18 cellular contexts compared by ENCODE assay signal in genomic region chr11:4118107-4118506, GRCh38. TPM values are rescaled to one million over a fixed set of nuclear protein-coding genes. Genes with fewer than 3 reads are reported as not detected.
DNase-seq lines count a peak whose midpoint lies in the region; ATAC-seq, FAIRE-seq and TF ChIP-seq lines count a peak whose summit lies in the region.
"Had no signal": no experiment of that assay in that cellular context is flagged by ENCODE, and none has a peak within 500 bp of the region (broad histone marks: within the 10 kb centered on the region; RNA-seq: fewer than 3 reads in every experiment).

No MANE protein-coding gene starts in this region.

- peak overlapping the region; percentile 54 for H3K27ac Mint-ChIP-seq in astrocyte (ENCODE audit: unreplicated experiment)

- H3K4me2 ChIP-seq in A549 = no peak overlapping the region
- peak overlapping the region; percentile 38 for H3K4me2 ChIP-seq in astrocyte (ENCODE audit: low read length)
- H3K4me2 ChIP-seq in PC-3 (ENCODE audit: low read length) = no peak overlapping the region

- H4K20me1 ChIP-seq in astrocyte (ENCODE audit: insufficient read depth, low read length) (no peaks in the 10 kb centered on the region), PC-3 (ENCODE audit: low read length) (no peaks in the 10 kb centered on the region)

- no peaks in the 10 kb centered on the region for H3F3A ChIP-seq in PC-3 (ENCODE audit: low read length, unreplicated experiment)

- H3K9ac ChIP-seq in astrocyte (ENCODE audit: low read length) (peak overlapping the region; percentile 56), PC-3 (ENCODE audit: low read length) (no peak overlapping the region)

- H3K9me3 Mint-ChIP-seq in astrocyte (ENCODE audit: unreplicated experiment) = no peaks in the 10 kb centered on the region

- peaks cover 11% of the 10 kb centered on the region for H3K4me1 Mint-ChIP-seq in astrocyte (ENCODE audit: low read depth, unreplicated experiment)

- 83% methylated on average over 3 of the region's 3 CpGs for WGBS in A549 (ENCODE audit: missing lambda C conversion rate)

- H3K36me3 Mint-ChIP-seq in astrocyte (ENCODE audit: low read depth, unreplicated experiment) = peaks cover 4% of the 10 kb centered on the region

- H3K27me3 ChIP-seq in astrocyte (ENCODE audit: insufficient read depth, low read length) (no peaks in the 10 kb centered on the region), PC-3 (ENCODE audit: low read length) (no peaks in the 10 kb centered on the region)
- H3K27me3 ChIP-seq: adrenal gland, colonic mucosa, pancreas, upper lobe of left lung had no signal

- DNase-seq in A549 (ENCODE audit: low read depth in 1 of 2, low spot score in 1 of 2) (no peak), GM03348 (ENCODE audit: low spot score) (peak; percentile 57), astrocyte (ENCODE audit: low read depth) (peak; percentile 50), fibroblast of villous mesenchyme (ENCODE audit: low read depth) (peak; percentile 33), GF-D8 (lab: John Stamatoyannopoulos, UW) (no peak), PC-3 (no peak), caudate nucleus (lab: John Stamatoyannopoulos, UW) (no peak)
- no peak for DNase-seq in activated CD4-positive, CD25-positive, alpha-beta regulatory T cell (lab: John Stamatoyannopoulos, UW)
- DNase-seq: adrenal gland, colonic mucosa, hypothalamus, NCI-H187 treated with DMSO at 0.1 percent for 48 hours, NCI-H446 treated with DMSO at 0.1 percent for 48 hours, pancreas, SHP77 treated with DMSO at 0.1 percent for 48 hours, upper lobe of left lung had no signal

- TF ChIP-seq CTCF in A549 (IDR thresholded peaks at IDR 0.05) = no peak
- TF ChIP-seq CTCF in astrocyte (IDR thresholded peaks at IDR 0.05; ENCODE audit: insufficient read depth, low read depth, low read length) = no peak
- no peak for TF ChIP-seq CTCF in fibroblast of villous mesenchyme (IDR thresholded peaks at IDR 0.05; ENCODE audit: insufficient read depth, low read depth, low read length)
- no peak for TF ChIP-seq CTCF in PC-3 (conservative IDR thresholded peaks at IDR 0.05; ENCODE audit: low read depth, low read length)

- H3K9me3 ChIP-seq in A549 (no peaks in the 10 kb centered on the region), astrocyte (ENCODE audit: insufficient read depth, low read depth, low read length) (no peaks in the 10 kb centered on the region), PC-3 (ENCODE audit: low read length) (no peaks in the 10 kb centered on the region)
- H3K9me3 ChIP-seq: adrenal gland, colonic mucosa, pancreas, upper lobe of left lung had no signal

- H2AFZ ChIP-seq in astrocyte (ENCODE audit: low read depth, low read length) = no peak overlapping the region
- H2AFZ ChIP-seq in PC-3 (ENCODE audit: low read length) = no peak overlapping the region

- TF ChIP-seq RAD21 in A549 (conservative IDR thresholded peaks at IDR 0.05 in 1 of 2, IDR thresholded peaks at IDR 0.05 in 1 of 2) = no peak

- intact Hi-C loops in PC-3 (cut with micrococcal nuclease) = no loop called here

- H3K27me3 Mint-ChIP-seq in astrocyte (ENCODE audit: low read depth, unreplicated experiment) = no peaks in the 10 kb centered on the region

- no peaks in the 10 kb centered on the region for H3K79me2 ChIP-seq in astrocyte (ENCODE audit: insufficient read depth, low read length)
- no peaks in the 10 kb centered on the region for H3K79me2 ChIP-seq in PC-3 (ENCODE audit: low read length)

- FAIRE-seq in A549 (lab: Jason Lieb, UNC) (no peak), astrocyte (lab: Jason Lieb, UNC) (peak; percentile 73)
- FAIRE-seq: D721Med, GM18507, pancreas had no signal

- ATAC-seq in A549 (no peak), PC-3 (no peak)
- ATAC-seq: pancreas had no signal

- H3K4me3 ChIP-seq in A549 = no peak overlapping the region
- no peak overlapping the region for H3K4me3 ChIP-seq in astrocyte (ENCODE audit: insufficient read depth, low read depth, low read length)
- H3K4me3 ChIP-seq in fibroblast of villous mesenchyme (ENCODE audit: low read depth, low read length) = no peak overlapping the region
- H3K4me3 ChIP-seq in PC-3 (ENCODE audit: low read length) = no peak overlapping the region
- H3K4me3 ChIP-seq: adrenal gland, colonic mucosa, pancreas, upper lobe of left lung had no signal

- no TSS peak for BruUV-seq in PC-3 (replicated peaks; lab: Mats Ljungman, UMichigan)

- no peak for TF ChIP-seq POLR2A in A549 (IDR thresholded peaks at IDR 0.05; ENCODE audit: low read length)

- no peak for TF ChIP-seq EP300 in A549 (IDR thresholded peaks at IDR 0.05)

- POLR2A ChIA-PET in A549 (lab: Yijun Ruan, JAX) = no interaction called here
- POLR2A ChIA-PET in PC-3 (lab: Charles Lee; ENCODE audit: unreplicated experiment) = no interaction called here

- H3K27ac ChIP-seq in A549 (no peak overlapping the region), astrocyte (ENCODE audit: low read depth, low read length) (peak overlapping the region; percentile 53), PC-3 (ENCODE audit: low read length) (no peak overlapping the region), caudate nucleus (ENCODE audit: low read depth, low read length) (no peak overlapping the region)
- H3K27ac ChIP-seq: adrenal gland, colonic mucosa, pancreas, upper lobe of left lung had no signal

- no peaks in the 10 kb centered on the region for H3K4me1 ChIP-seq in A549
- peaks cover 8% of the 10 kb centered on the region for H3K4me1 ChIP-seq in astrocyte (ENCODE audit: insufficient read depth, low read length)
- no peaks in the 10 kb centered on the region for H3K4me1 ChIP-seq in PC-3 (ENCODE audit: insufficient read depth, low read length)
- H3K4me1 ChIP-seq: colonic mucosa, pancreas, upper lobe of left lung had no signal

- H3K9me2 ChIP-seq in PC-3 (replicated peaks; ENCODE audit: low read length) = no peaks in the 10 kb centered on the region

- peaks cover 33% of the 10 kb centered on the region for H3K36me3 ChIP-seq in astrocyte (ENCODE audit: insufficient read depth, low read length)
- H3K36me3 ChIP-seq in PC-3 (ENCODE audit: low read depth, low read length) = peaks cover 41% of the 10 kb centered on the region
- H3K36me3 ChIP-seq: colonic mucosa had no signal

- CTCF ChIA-PET in A549 (lab: Yijun Ruan, JAX) = no interaction called here
- CTCF ChIA-PET in PC-3 (lab: Charles Lee) = no interaction called here

- H3K4me3 Mint-ChIP-seq in astrocyte (ENCODE audit: unreplicated experiment) = no peak overlapping the region

TF ChIP-seq in A549, 52 proteins besides CTCF, POLR2A, EP300 and RAD21:
- TF ChIP-seq MAFK (IDR thresholded peaks at IDR 0.05; ENCODE audit: partially characterized antibody) (peak; percentile 33), GATA3 (IDR thresholded peaks at IDR 0.05; ENCODE audit: borderline replicate concordance) (no peak)
TF ChIP-seq in A549: peak in this region for 1.

RNA-seq across cellular contexts. Expression of gene RRM1, which starts 23.5 kb away (rescaled TPM):
- polyA plus RNA-seq in A549 (2011; rRNA removed) = 120 and 136 TPM in 2 replicates
- 42.0 and 47.6 TPM in 2 replicates for polyA plus RNA-seq in A549 (2012; cell fraction: cytosol; rRNA removed)
- polyA plus RNA-seq in A549 (2012; cell fraction: nucleus; rRNA removed) = 61.2 and 77.2 TPM in 2 replicates
- 86.4 to 96.8 TPM (median 91.4 TPM) in 3 replicates for polyA plus RNA-seq in A549 (2017; fragmentation: RNase III; extraction: RNeasy Plus Mini Kit Qiagen cat#74134 plus additional on column Dnase treatment)
- 137 and 138 TPM in 2 replicates for polyA minus RNA-seq in A549 (2011; rRNA and poly(A)+ RNA removed)
- total RNA-seq in astrocyte = 22.0 and 26.2 TPM in 2 replicates
- total RNA-seq in fibroblast of villous mesenchyme = 87.9 and 128 TPM in 2 replicates
- 101 and 106 TPM in 2 replicates for total RNA-seq in PC-3 (2014; rRNA removed)

Comparison
In these comparisons a context has a peak if more than half of its experiments do, and no peak if none do; other contexts are left out.
1. DNase-seq: peak in GM03348 (single experiment), astrocyte (single experiment) and fibroblast of villous mesenchyme (single experiment); none in A549 (0 of 2), GF-D8 (single experiment), PC-3 (single experiment), activated CD4-positive, CD25-positive, alpha-beta regulatory T cell (0 of 4) and caudate nucleus (0 of 61).